8 cellular contexts compared by ENCODE assay signal in genomic region chr12:45244561-45245348, GRCh38. TPM values are rescaled to one million over a fixed set of nuclear protein-coding genes. Genes with fewer than 3 reads are reported as not detected.
DNase-seq lines count a peak whose midpoint lies in the region; ATAC-seq, FAIRE-seq and TF ChIP-seq lines count a peak whose summit lies in the region.

No MANE protein-coding gene starts in this region.

- peaks cover 4% of the 10 kb centered on the region for H3K36me3 Mint-ChIP-seq in mesothelial cell of epicardium

- H3K4me2 ChIP-seq in GM23248 (ENCODE audit: unreplicated experiment): peak overlapping the region; percentile 24
- peak overlapping the region; percentile 86 for H3K4me2 ChIP-seq in OCI-LY3 (ENCODE audit: low read length)

- H3K27me3 ChIP-seq in GM23248 (replicated peaks; ENCODE audit: insufficient read depth): no peaks in the 10 kb centered on the region
- H3K27me3 ChIP-seq in OCI-LY3 (ENCODE audit: low read depth, low read length): peaks cover 14% of the 10 kb centered on the region
- no peaks in the 10 kb centered on the region for H3K27me3 ChIP-seq in lower lobe of right lung (ENCODE audit: low read depth)
- H3K27me3 ChIP-seq in prostate gland (replicated peaks; ENCODE audit: insufficient read depth): no peaks in the 10 kb centered on the region

- H3K9me3 Mint-ChIP-seq in mesothelial cell of epicardium: peaks cover 8% of the 10 kb centered on the region

- H2AFZ ChIP-seq in GM23248 (peak overlapping the region; percentile 45), OCI-LY3 (ENCODE audit: low read depth, low read length) (no peak overlapping the region)

- H3K4me1 ChIP-seq in GM23248 (ENCODE audit: insufficient read depth) (no peaks in the 10 kb centered on the region), OCI-LY3 (ENCODE audit: low read length) (peaks cover 18% of the 10 kb centered on the region), lower lobe of right lung (peaks cover 18% of the 10 kb centered on the region), prostate gland (replicated peaks) (no peaks in the 10 kb centered on the region)

- no peaks in the 10 kb centered on the region for H3F3A ChIP-seq in GM23248 (ENCODE audit: insufficient read depth)

- H3K4me1 Mint-ChIP-seq in mesothelial cell of epicardium: peaks cover 2% of the 10 kb centered on the region

- peak; percentile 76 to 81 for ATAC-seq in lower lobe of right lung

- no peaks in the 10 kb centered on the region for H3K9me2 ChIP-seq in GM23248 (ENCODE audit: insufficient read depth)

- H3K27me3 Mint-ChIP-seq in mesothelial cell of epicardium (ENCODE audit: low read depth): no peaks in the 10 kb centered on the region

- no peaks in the 10 kb centered on the region for H3K9me3 ChIP-seq in GM23248 (ENCODE audit: low read depth)
- no peaks in the 10 kb centered on the region for H3K9me3 ChIP-seq in OCI-LY3 (ENCODE audit: insufficient read depth, low read length)
- H3K9me3 ChIP-seq in lower lobe of right lung: no peaks in the 10 kb centered on the region
- no peaks in the 10 kb centered on the region for H3K9me3 ChIP-seq in prostate gland

- intact Hi-C loops in lower lobe of right lung (cut with DNase I): no loop called here
- intact Hi-C loops in prostate gland (cut with DNase I): no loop called here

- FAIRE-seq in GM12892 (lab: Jason Lieb, UNC): peak; percentile 73

- H3K9ac ChIP-seq in GM23248 (peak overlapping the region; percentile 44), OCI-LY3 (ENCODE audit: low read length) (no peak overlapping the region; the same call in 1 of the 2 replicates)

- H3K79me2 ChIP-seq in GM23248 (ENCODE audit: insufficient read depth): peaks cover 100% of the 10 kb centered on the region
- no peaks in the 10 kb centered on the region for H3K79me2 ChIP-seq in OCI-LY3 (ENCODE audit: low read length)

- no peak overlapping the region for H3K27ac Mint-ChIP-seq in mesothelial cell of epicardium

- H3K36me3 ChIP-seq in GM23248 (ENCODE audit: low read depth): 0 out of 2 replicates have a peak, but pooled peaks cover 2% of the 10 kb centered on the region
- no peaks in the 10 kb centered on the region for H3K36me3 ChIP-seq in OCI-LY3 (replicated peaks; ENCODE audit: low read depth, low read length)
- H3K36me3 ChIP-seq in lower lobe of right lung: no peaks in the 10 kb centered on the region
- no peaks in the 10 kb centered on the region for H3K36me3 ChIP-seq in prostate gland

- 64 to 68% methylated on average over 9 of the region's 9 CpGs for WGBS in GM23248 (ENCODE audit: low coverage in 1 of 2, low lambda C conversion rate in 2 of 2, missing lambda C conversion rate in 2 of 2), 2 experiments
- WGBS in prostate gland: 87% methylated on average over 9 of the region's 9 CpGs

- in situ Hi-C loops in GM23248 (cut with MboI): no loop called here

- DNase-seq in GM12892 (ENCODE audit: insufficient read length) (no peak), GM23248 (peak; percentile 81), lower lobe of right lung (no peak), prostate gland (ENCODE audit: low spot score) (no peak), NCI-H345 (lab: John Stamatoyannopoulos, UW) (no peak), NCI-H526 treated with DMSO at 0.1 percent for 48 hours (lab: John Stamatoyannopoulos, UW) (no peak), mesothelial cell of epicardium (ENCODE audit: low spot score in 2 of 2, unreplicated experiment in 2 of 2) (no peak)

- H3K27ac ChIP-seq in GM23248 (peak overlapping the region; percentile 49), OCI-LY3 (ENCODE audit: low read length) (no peak overlapping the region), lower lobe of right lung (peak overlapping the region; percentile 20), prostate gland (no peak overlapping the region)

- H4K20me1 ChIP-seq in GM23248 (ENCODE audit: insufficient read depth) (no peaks in the 10 kb centered on the region), OCI-LY3 (ENCODE audit: insufficient read depth, low read length) (peaks cover 32% of the 10 kb centered on the region)

- no peak for TF ChIP-seq POLR2A in GM12892 (IDR thresholded peaks at IDR 0.05; ENCODE audit: low read depth, low read length)
- no peak for TF ChIP-seq POLR2A in prostate gland (IDR thresholded peaks at IDR 0.05)

- peak overlapping the region; percentile 28 for H3K4me3 ChIP-seq in GM23248
- peak overlapping the region; percentile 66 for H3K4me3 ChIP-seq in OCI-LY3 (ENCODE audit: low read length)
- H3K4me3 ChIP-seq in lower lobe of right lung: peak overlapping the region; percentile 17
- H3K4me3 ChIP-seq in prostate gland: no peak overlapping the region

- no peak overlapping the region for H3K4me3 Mint-ChIP-seq in mesothelial cell of epicardium

- TF ChIP-seq CTCF in OCI-LY3 (IDR thresholded peaks at IDR 0.05; ENCODE audit: low read depth, low read length) (no peak), lower lobe of right lung (IDR thresholded peaks at IDR 0.05) (no peak), prostate gland (IDR thresholded peaks at IDR 0.05) (no peak), mesothelial cell of epicardium (IDR thresholded peaks at IDR 0.05; ENCODE audit: unreplicated experiment) (no peak)

RNA-seq across cellular contexts. Expression of gene ANO6, which starts 28.9 kb away (rescaled TPM):
- polyA plus RNA-seq in GM12892 (2012; ENCODE audit: missing spikeins): 23.9 TPM
- 65.4 and 75.4 TPM in 2 replicates for total RNA-seq in GM23248 (2014; rRNA removed; shearing (Covaris generic))
- 48.4 and 50.1 TPM in 2 replicates for polyA plus RNA-seq in GM23248 (2016; fragmentation: Nextera tagmentation; extraction: Ambion mirVana)
- total RNA-seq in lower lobe of right lung (64.1 TPM), prostate gland (10 to 100 TPM; 36.8 to 78.8 TPM), mesothelial cell of epicardium (40.1 to 41.1 TPM (median 40.9 TPM) in 3 replicates)

Comparison
In these comparisons a context has a peak if more than half of its experiments do, and no peak if none do; other contexts are left out.
1. H3K27ac ChIP-seq: peak in GM23248 (single experiment) and lower lobe of right lung (single experiment); none in OCI-LY3 (single experiment) and prostate gland (0 of 2).
2. H3K4me3 ChIP-seq: peak in GM23248 (single experiment), OCI-LY3 (single experiment) and lower lobe of right lung (single experiment); none in prostate gland (0 of 2).